Comparison of ENCODE assay signal across 17 cellular contexts in the genomic region with DNA sequence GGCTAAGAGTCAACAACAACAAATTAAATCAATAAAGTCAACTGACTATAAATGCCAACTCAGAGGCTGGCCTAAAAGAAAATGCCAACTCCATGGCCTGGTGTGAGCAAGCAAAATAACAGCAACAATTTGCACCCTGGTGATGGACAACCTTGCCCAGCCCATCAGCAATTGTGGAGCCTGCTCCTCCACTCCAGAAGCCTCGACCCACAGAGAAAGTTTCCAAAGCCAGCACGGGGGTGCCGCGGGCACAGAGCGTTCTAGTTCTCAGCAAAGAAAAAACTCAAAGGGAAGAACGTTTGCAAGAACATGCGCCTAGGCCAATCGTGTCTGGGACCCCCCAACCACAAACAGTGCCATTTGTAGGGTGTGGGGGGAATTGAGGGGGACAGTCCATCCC. TPM values are rescaled to one million over a fixed set of nuclear protein-coding genes. Genes with fewer than 3 reads are reported as not detected.
"Had no signal": no experiment of that assay in that cellular context is flagged by ENCODE, and none has a peak within 500 bp of the region (broad histone marks: within the 10 kb centered on the region; RNA-seq: fewer than 3 reads in every experiment).

No MANE protein-coding gene starts in this region.

- H3K27ac ChIP-seq: adrenal gland, body of pancreas, right lobe of liver had no signal

- H3K4me2 ChIP-seq: SK-N-SH had no signal

- H3K36me3 ChIP-seq: adrenal gland, right lobe of liver had no signal

- ATAC-seq: body of pancreas; esophagus mucosa; right lobe of liver; stimulated activated naive B cell treated with anti-CD40 and anti-IgM and Interleukin-4, amounts not matched to agents 10 μg/mL and 1 μg/mL and 100 μg/mL, for 72 hours had no signal

- H3K4me3 ChIP-seq: adrenal gland, body of pancreas, right lobe of liver, spleen had no signal

- H3K9me3 ChIP-seq: adrenal gland, body of pancreas, right lobe of liver, SK-N-SH, spleen had no signal

- H3K27me3 ChIP-seq: adrenal gland, body of pancreas, right lobe of liver, spleen had no signal

- DNase-seq: activated B cell treated with CpG ODN at 0.5 μM for 24 hours; activated CD4-positive, alpha-beta T cell treated with anti-CD3 and anti-CD28 coated beads, Interleukin-2, amount 10 ng/mL, durations not matched to agents 7 days and 5 days; activated naive CD4-positive, alpha-beta T cell treated with anti-CD3 and anti-CD28 coated beads, Interleukin-2, amount 10 ng/mL, durations not matched to agents 7 days and 5 days; adrenal gland; body of pancreas; naive B cell; right lobe of liver; SK-N-SH; spleen; stimulated activated CD4-positive, alpha-beta T cell treated with anti-CD3 and anti-CD28 coated beads, Interleukin-1b, Interleukin-23, amount 100 ng/mL, for 48 hours; stimulated activated naive B cell treated with anti-CD40 and anti-IgM and Interleukin-4, amounts not matched to agents 10 μg/mL and 1 μg/mL and 100 μg/mL, for 72 hours had no signal

- H3K9me2 ChIP-seq: SK-N-SH had no signal

- H3K9ac ChIP-seq: SK-N-SH had no signal

RNA-seq across cellular contexts. Expression of a gene that starts 35.5 kb away (rescaled TPM):
- total RNA-seq: activated B cell treated with CpG ODN at 0.5 μM for 24 hours; activated CD4-positive, alpha-beta T cell treated with anti-CD3 and anti-CD28 coated beads, Interleukin-2, amount 10 ng/mL, durations not matched to agents 7 days and 5 days; activated T-helper 2 cell treated with anti-CD3 and anti-CD28 coated beads, Interferon-gamma antibody, Interleukin-2, Interleukin-4, amounts not matched to agents 10 μg/mL and 5 μg/mL and 100 μg/mL, durations not matched to agents 14 hours and 24 hours and 36 hours; body of pancreas; cerebellum; esophagus mucosa; lower leg skin; right lobe of liver; spleen; subcutaneous adipose tissue; T-helper 1 cell treated with Interleukin-12 subunit alpha and Interleukin-12 subunit beta and Interleukin-4 antibody, amounts not matched to agents 30 ng/mL and 1 ng/mL, for 36 hours had no signal
